In the genomic region with DNA sequence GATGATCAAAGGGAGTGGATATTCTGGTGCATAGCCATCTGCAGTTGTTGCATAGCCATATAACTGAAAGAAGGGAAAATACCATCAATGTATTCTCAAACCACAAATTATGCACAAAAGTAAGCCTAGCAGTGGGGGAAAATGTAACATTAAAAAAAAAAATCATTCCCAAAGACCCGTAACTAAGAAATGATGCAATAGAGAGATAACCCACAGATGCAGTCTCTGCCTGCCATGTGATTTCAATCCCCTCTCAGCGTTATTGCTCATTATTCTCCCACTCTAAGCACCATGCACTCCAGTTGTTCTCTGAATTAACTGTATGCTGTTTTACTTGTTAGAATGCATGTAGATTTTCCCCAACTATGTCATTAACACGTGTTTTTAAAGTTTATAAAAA, we compare ENCODE assay signal across 1 cellular context.
TF ChIP-seq lines count a peak whose summit lies in the region.

No MANE protein-coding gene starts in this region.

TF ChIP-seq in H1, 55 proteins besides CTCF, POLR2A, EP300 and RAD21:
- TF ChIP-seq CEBPB (IDR thresholded peaks at IDR 0.05; ENCODE audit: low read depth, low read length): 0 out of 2 replicates have a peak, but pooled peaks have one; percentile 2
- TF ChIP-seq ZNF274 (IDR thresholded peaks at IDR 0.05; ENCODE audit: borderline replicate concordance, extremely low read depth, low read length): no peak
